24 cellular contexts compared by ENCODE assay signal in the genomic region with DNA sequence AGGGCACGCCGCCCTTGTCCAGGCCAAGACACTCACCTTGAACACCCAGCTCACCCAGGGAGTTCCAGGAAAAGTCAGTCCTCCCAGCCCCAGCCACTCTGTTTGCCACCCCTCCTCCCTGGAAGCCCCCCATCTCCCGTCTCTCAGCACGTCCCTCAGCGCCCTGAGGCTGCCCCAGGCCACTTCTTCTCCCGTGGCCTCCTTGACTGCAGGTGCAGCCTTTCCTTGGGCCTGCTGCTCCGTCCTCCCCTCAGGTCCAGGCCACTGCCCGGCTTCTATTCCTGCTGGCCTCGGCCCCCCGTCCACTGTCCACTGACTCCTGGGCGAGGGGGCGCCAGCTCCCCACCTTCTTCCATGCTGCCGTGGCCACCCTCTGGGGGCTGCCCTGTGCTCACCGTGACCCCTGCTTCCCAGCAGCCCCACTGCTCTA.
A peak's percentile ranks its signal among the peaks of the same experiment; 100 is the strongest.
DNase-seq lines count a peak whose midpoint lies in the region; ATAC-seq and TF ChIP-seq lines count a peak whose summit lies in the region.
"Had no signal": no experiment of that assay in that cellular context is flagged by ENCODE, and none has a peak within 500 bp of the region (broad histone marks: within the 10 kb centered on the region; RNA-seq: fewer than 3 reads in every experiment).

No MANE protein-coding gene starts in this region.

- no peaks in the 10 kb centered on the region for H3K27me3 Mint-ChIP-seq in activated T-cell treated with anti-CD3 and anti-CD28 coated beads, Interleukin-2, amount 50 U/mL, for 72 hours (ENCODE audit: low read depth)
- no peaks in the 10 kb centered on the region for H3K27me3 Mint-ChIP-seq in CD4-positive, alpha-beta memory T cell
- H3K27me3 Mint-ChIP-seq in neural progenitor cell (ENCODE audit: insufficient read depth, low read depth), result peaks cover 2% of the 10 kb centered on the region
- H3K27me3 Mint-ChIP-seq: dendritic cell treated with granulocyte-macrophage colony-stimulating factor and Interleukin-4, amounts not matched to agents 40 ng/mL and 50 ng/mL, for 4 days; natural killer cell treated with Interleukin-12 subunit alpha and Interleukin-12 subunit beta and Interleukin-15 and Interleukin-18, amount 100 ng/mL, for 72 hours had no signal

- H2AFZ ChIP-seq in neural progenitor cell (replicated peaks), result no peak overlapping the region

- H3K9me3 Mint-ChIP-seq in activated T-cell treated with anti-CD3 and anti-CD28 coated beads, Interleukin-2, amount 50 U/mL, for 72 hours, result peaks cover 0 to 6% of the 10 kb centered on the region in 2 donors
- no peaks in the 10 kb centered on the region for H3K9me3 Mint-ChIP-seq in CD4-positive, alpha-beta memory T cell
- no peaks in the 10 kb centered on the region for H3K9me3 Mint-ChIP-seq in neural progenitor cell
- H3K9me3 Mint-ChIP-seq: dendritic cell treated with granulocyte-macrophage colony-stimulating factor and Interleukin-4, amounts not matched to agents 40 ng/mL and 50 ng/mL, for 4 days had no signal

- WGBS in suprapubic skin, result 92% methylated on average over 14 of the region's 14 CpGs

- TF ChIP-seq EP300 in suprapubic skin (IDR thresholded peaks at IDR 0.05), result no peak

- H3K9ac ChIP-seq in neural progenitor cell, result no peak overlapping the region

- H3K27ac ChIP-seq in CD4-positive, alpha-beta memory T cell (ENCODE audit: low read depth, low read length), result no peak overlapping the region
- H3K27ac ChIP-seq in suprapubic skin (no peak overlapping the region), neural progenitor cell (no peak overlapping the region)
- H3K27ac ChIP-seq: ovary, right atrium auricular region had no signal

- H3K4me1 Mint-ChIP-seq in activated T-cell treated with anti-CD3 and anti-CD28 coated beads, Interleukin-2, amount 50 U/mL, for 72 hours (ENCODE audit: low read depth), result peaks cover 19% of the 10 kb centered on the region
- peaks cover 17 to 46% (median 25%) of the 10 kb centered on the region in 4 donors for H3K4me1 Mint-ChIP-seq in CD4-positive, alpha-beta memory T cell
- peaks cover 6% of the 10 kb centered on the region for H3K4me1 Mint-ChIP-seq in neural progenitor cell

- H3K4me3 Mint-ChIP-seq in activated T-cell treated with anti-CD3 and anti-CD28 coated beads, Interleukin-2, amount 50 U/mL, for 72 hours, result no peak overlapping the region
- H3K4me3 Mint-ChIP-seq in CD4-positive, alpha-beta memory T cell, result no peak overlapping the region
- no peak overlapping the region for H3K4me3 Mint-ChIP-seq in neural progenitor cell
- H3K4me3 Mint-ChIP-seq: dendritic cell treated with granulocyte-macrophage colony-stimulating factor and Interleukin-4, amounts not matched to agents 40 ng/mL and 50 ng/mL, for 4 days; immature natural killer cell; natural killer cell treated with Interleukin-12 subunit alpha and Interleukin-12 subunit beta and Interleukin-15 and Interleukin-18, amount 100 ng/mL, for 72 hours had no signal

- TF ChIP-seq POLR2A in suprapubic skin (IDR thresholded peaks at IDR 0.05), result no peak

- H3F3A ChIP-seq in neural progenitor cell (ENCODE audit: low read depth), result no peaks in the 10 kb centered on the region

- peaks cover 5 to 8% of the 10 kb centered on the region in 2 donors for H3K36me3 Mint-ChIP-seq in activated T-cell treated with anti-CD3 and anti-CD28 coated beads, Interleukin-2, amount 50 U/mL, for 72 hours (ENCODE audit: insufficient read depth in 2 of 2)
- peaks cover 40 to 54% of the 10 kb centered on the region in 2 donors for H3K36me3 Mint-ChIP-seq in CD4-positive, alpha-beta memory T cell
- peaks cover 24% of the 10 kb centered on the region for H3K36me3 Mint-ChIP-seq in neural progenitor cell
- H3K36me3 Mint-ChIP-seq: natural killer cell treated with Interleukin-12 subunit alpha and Interleukin-12 subunit beta and Interleukin-15 and Interleukin-18, amount 100 ng/mL, for 72 hours had no signal

- ATAC-seq in activated T-cell treated with anti-CD3 and anti-CD28 coated beads, Interleukin-2, amount 50 U/mL, for 72 hours (replicated peaks in 1 of 2), result no peak
- no peak for ATAC-seq in left colon
- no peak for ATAC-seq in HG03135 (IDR thresholded peaks at IDR 0.05; ENCODE audit: unreplicated experiment)
- ATAC-seq: gastrocnemius medialis; natural killer cell treated with Interleukin-12 subunit alpha and Interleukin-12 subunit beta and Interleukin-15 and Interleukin-18, amount 100 ng/mL, for 72 hours had no signal

- no peaks in the 10 kb centered on the region for H3K27me3 ChIP-seq in CD4-positive, alpha-beta memory T cell (ENCODE audit: insufficient read depth, low read length)
- H3K27me3 ChIP-seq in suprapubic skin (no peaks in the 10 kb centered on the region), neural progenitor cell (no peaks in the 10 kb centered on the region)
- H3K27me3 ChIP-seq: gastrocnemius medialis, ovary, right atrium auricular region had no signal

- H3K27ac Mint-ChIP-seq in activated T-cell treated with anti-CD3 and anti-CD28 coated beads, Interleukin-2, amount 50 U/mL, for 72 hours, result no peak overlapping the region
- peak overlapping the region in 5 of 7 donors; percentile 15 to 57 (median 46) for H3K27ac Mint-ChIP-seq in CD4-positive, alpha-beta memory T cell
- H3K27ac Mint-ChIP-seq in neural progenitor cell, result no peak overlapping the region
- H3K27ac Mint-ChIP-seq: dendritic cell treated with granulocyte-macrophage colony-stimulating factor and Interleukin-4, amounts not matched to agents 40 ng/mL and 50 ng/mL, for 4 days; natural killer cell treated with Interleukin-12 subunit alpha and Interleukin-12 subunit beta and Interleukin-15 and Interleukin-18, amount 100 ng/mL, for 72 hours had no signal

- H3K4me3 ChIP-seq in CD4-positive, alpha-beta memory T cell (ENCODE audit: low read length in 2 of 2), result no peak overlapping the region
- H3K4me3 ChIP-seq in suprapubic skin (no peak overlapping the region), neural progenitor cell (no peak overlapping the region)
- H3K4me3 ChIP-seq: gastrocnemius medialis, ovary, right atrium auricular region had no signal

- H3K36me3 ChIP-seq in CD4-positive, alpha-beta memory T cell (ENCODE audit: insufficient read depth, low read length), result peaks cover 33% of the 10 kb centered on the region
- peaks cover 45% of the 10 kb centered on the region for H3K36me3 ChIP-seq in suprapubic skin
- H3K36me3 ChIP-seq in neural progenitor cell, result no peaks in the 10 kb centered on the region
- H3K36me3 ChIP-seq: ovary had no signal

- no peaks in the 10 kb centered on the region for H3K9me3 ChIP-seq in CD4-positive, alpha-beta memory T cell (ENCODE audit: control insufficient read depth in 1 of 2, low read length in 2 of 2)
- H3K9me3 ChIP-seq in suprapubic skin (no peaks in the 10 kb centered on the region), neural progenitor cell (ENCODE audit: low read depth) (no peaks in the 10 kb centered on the region)
- H3K9me3 ChIP-seq: gastrocnemius medialis, ovary, right atrium auricular region had no signal

- intact Hi-C loops in CD4-positive, alpha-beta memory T cell (cut with micrococcal nuclease), result loop anchor here (10.0 kb wide), 1 partner anchor 53 kb away; no protein-coding TSS in a partner anchor
- intact Hi-C loops in left colon (cut with DNase I, micrococcal nuclease), result no loop called here

- POLR2A ChIA-PET in CD4-positive, alpha-beta memory T cell (lab: Charles Lee; ENCODE audit: partially characterized antibody), result no interaction called here

- H3K4me2 ChIP-seq in neural progenitor cell, result no peak overlapping the region

- TF ChIP-seq CTCF in suprapubic skin (IDR thresholded peaks at IDR 0.05) (no peak), neural progenitor cell (IDR thresholded peaks at IDR 0.05) (no peak)

- DNase-seq in activated T-cell treated with anti-CD3 and anti-CD28 coated beads, Interleukin-2, amount 50 U/mL, for 1 hour, result peak; percentile 8
- DNase-seq in activated T-cell treated with anti-CD3 and anti-CD28 coated beads, Interleukin-2, amount 50 U/mL, for 72 hours, result no peak
- DNase-seq in CD4-positive, alpha-beta memory T cell, result no peak
- DNase-seq in left colon (peak; percentile 1 to 13), suprapubic skin (ENCODE audit: low spot score in 2 of 2) (peak; percentile 42 to 65), ecto neural progenitor cell (ENCODE audit: low spot score) (no peak), neural progenitor cell (ENCODE audit: low spot score) (no peak)
- DNase-seq: activated CD4-positive, alpha-beta T cell treated with anti-CD3 and anti-CD28 coated beads, Interleukin-2, amount 50 U/mL, for 48 hours; activated CD4-positive, CD25-positive, alpha-beta regulatory T cell; amniotic stem cell; hypothalamus; immature natural killer cell; Karpas-422; NCI-H1694; NCI-H510A; stimulated activated CD4-positive, alpha-beta T cell treated with anti-CD3 and anti-CD28 coated beads, Interleukin-12 subunit alpha, Interleukin-12 subunit beta, amount 100 ng/mL, for 4 hours; stimulated activated CD4-positive, alpha-beta T cell treated with anti-CD3 and anti-CD28 coated beads, Interleukin-4, amount 100 ng/mL, for 1 hour; T-helper 1 cell had no signal

- no peaks in the 10 kb centered on the region for H3K79me2 ChIP-seq in neural progenitor cell (ENCODE audit: low read depth)

- CTCF ChIA-PET in CD4-positive, alpha-beta memory T cell (lab: Charles Lee; ENCODE audit: partially characterized antibody), result no interaction called here

- peaks cover 27% of the 10 kb centered on the region for H3K4me1 ChIP-seq in CD4-positive, alpha-beta memory T cell (ENCODE audit: insufficient read depth, low read length)
- H3K4me1 ChIP-seq in suprapubic skin (peaks cover 10% of the 10 kb centered on the region), neural progenitor cell (peaks cover 6% of the 10 kb centered on the region)

- peaks cover 6% of the 10 kb centered on the region for H4K20me1 ChIP-seq in neural progenitor cell (ENCODE audit: low read depth)

Comparison
In these comparisons a context has a peak if more than half of its experiments do, and no peak if none do; other contexts are left out.
1. DNase-seq: peak in activated T-cell treated with anti-CD3 and anti-CD28 coated beads, Interleukin-2, amount 50 U/mL, for 1 hour (single experiment), left colon (2 of 2) and suprapubic skin (2 of 2); none in activated T-cell treated with anti-CD3 and anti-CD28 coated beads, Interleukin-2, amount 50 U/mL, for 72 hours (0 of 2), CD4-positive, alpha-beta memory T cell (0 of 5), ecto neural progenitor cell (single experiment) and neural progenitor cell (single experiment).
2. H3K27ac Mint-ChIP-seq: peak in CD4-positive, alpha-beta memory T cell (5 of 7); none in activated T-cell treated with anti-CD3 and anti-CD28 coated beads, Interleukin-2, amount 50 U/mL, for 72 hours (single experiment) and neural progenitor cell (single experiment).